Comparison of ENCODE assay signal across 2 cellular contexts in genomic region chr5:9885164-9885563, GRCh38.
A peak's percentile ranks its signal among the peaks of the same experiment; 100 is the strongest.
TF ChIP-seq lines count a peak whose summit lies in the region.

No MANE protein-coding gene starts in this region.

TF ChIP-seq in A549, 52 proteins besides CTCF, POLR2A, EP300 and RAD21 (continued from another document):
- no peak for TF ChIP-seq ELK1 (IDR thresholded peaks at IDR 0.05; ENCODE audit: low read depth, low read length)
- no peak for TF ChIP-seq CBX8 (IDR thresholded peaks at IDR 0.05)

TF ChIP-seq in K562, 482 proteins besides CTCF, POLR2A, EP300 and RAD21 (continued from another document):
- TF ChIP-seq ZBTB12 (CRISPR knock-in tag; IDR thresholded peaks at IDR 0.05) = no peak
- no peak for TF ChIP-seq IFI16 (CRISPR knock-in tag; IDR thresholded peaks at IDR 0.05)
- 0 out of 2 replicates have a peak, but pooled peaks have one; percentile 38 for TF ChIP-seq MAFG (tag; conservative IDR thresholded peaks at IDR 0.05)
- no peak for TF ChIP-seq PCBP1 (IDR thresholded peaks at IDR 0.05; ENCODE audit: low read depth, low read length, poor library complexity, severe bottlenecking)
- TF ChIP-seq MAFK (IDR thresholded peaks at IDR 0.05; ENCODE audit: low read length) = peak; percentile 42; the same call in 1 of the 2 replicates
- TF ChIP-seq MTF1 (CRISPR knock-in tag; IDR thresholded peaks at IDR 0.05; ENCODE audit: borderline replicate concordance) = no peak
- TF ChIP-seq BDP1 (IDR thresholded peaks at IDR 0.05; ENCODE audit: insufficient read depth, insufficient read length) = no peak
- peak; percentile 57 for TF ChIP-seq MAFF (IDR thresholded peaks at IDR 0.05; ENCODE audit: low read length)
- TF ChIP-seq C11orf30 (IDR thresholded peaks at IDR 0.05; ENCODE audit: low read depth) = peak; percentile 40; the same call in 1 of the 2 replicates
- TF ChIP-seq ZNF586 (CRISPR knock-in tag; conservative IDR thresholded peaks at IDR 0.05) = no peak
